Comparison of ENCODE assay signal across 1 cellular context in genomic region chr20:46118481-46119020, GRCh38.
TF ChIP-seq lines count a peak whose summit lies in the region.

No MANE protein-coding gene starts in this region.

TF ChIP-seq in HepG2, 621 proteins besides CTCF, POLR2A, EP300 and RAD21 (continued from another document):
- TF ChIP-seq ZSCAN31 (CRISPR knock-in tag; IDR thresholded peaks at IDR 0.05; ENCODE audit: low read depth) (no peak), TCF7 (IDR thresholded peaks at IDR 0.05; ENCODE audit: low read depth) (no peak), CHCHD3 (CRISPR knock-in tag; IDR thresholded peaks at IDR 0.05) (no peak), MAZ (IDR thresholded peaks at IDR 0.05; ENCODE audit: borderline replicate concordance, low read depth, low read length) (no peak; the same call in 1 of the 2 replicates), MAZ (CRISPR knock-in tag; IDR thresholded peaks at IDR 0.05; ENCODE audit: low read depth) (no peak), RARA (CRISPR knock-in tag; IDR thresholded peaks at IDR 0.05) (no peak)
